In the genomic region with DNA sequence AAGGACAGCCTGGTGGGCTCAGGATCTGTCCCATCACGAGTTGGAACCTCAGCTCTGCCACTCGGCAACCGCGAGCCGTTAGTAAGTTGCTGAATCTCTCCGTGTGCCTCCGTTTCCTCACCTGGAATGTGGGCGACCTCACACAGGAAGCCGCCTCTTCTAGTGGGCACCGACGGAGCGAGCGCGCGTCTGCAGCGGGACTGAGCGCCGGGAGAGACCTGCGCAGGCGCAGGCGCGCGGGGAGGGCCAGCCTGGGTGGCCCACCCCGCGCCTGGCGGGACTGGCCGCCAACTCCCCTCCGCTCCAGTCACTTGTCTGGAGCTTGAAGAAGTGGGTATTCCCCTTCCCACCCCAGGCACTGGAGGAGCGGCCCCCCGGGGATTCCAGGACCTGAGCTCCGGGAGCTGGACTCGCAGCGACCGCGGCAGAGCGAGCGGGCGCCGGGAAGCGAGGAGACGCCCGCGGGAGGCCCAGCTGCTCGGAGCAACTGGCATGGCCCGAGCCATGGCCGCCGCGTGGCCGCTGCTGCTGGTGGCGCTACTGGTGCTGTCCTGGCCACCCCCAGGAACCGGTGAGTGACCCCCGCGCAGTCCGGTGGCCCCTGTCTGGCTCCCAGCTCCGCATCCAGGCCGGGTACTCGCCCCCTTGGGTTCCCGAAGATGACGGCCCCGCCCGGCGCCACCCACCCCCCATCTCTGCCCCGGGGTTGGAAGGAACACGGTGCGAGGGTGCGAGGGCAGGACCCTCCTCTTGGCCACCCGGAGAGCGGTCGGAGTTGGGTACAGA, we compare ENCODE assay signal across 1 cellular context.
TF ChIP-seq lines count a peak whose summit lies in the region.

A gene with protein sequence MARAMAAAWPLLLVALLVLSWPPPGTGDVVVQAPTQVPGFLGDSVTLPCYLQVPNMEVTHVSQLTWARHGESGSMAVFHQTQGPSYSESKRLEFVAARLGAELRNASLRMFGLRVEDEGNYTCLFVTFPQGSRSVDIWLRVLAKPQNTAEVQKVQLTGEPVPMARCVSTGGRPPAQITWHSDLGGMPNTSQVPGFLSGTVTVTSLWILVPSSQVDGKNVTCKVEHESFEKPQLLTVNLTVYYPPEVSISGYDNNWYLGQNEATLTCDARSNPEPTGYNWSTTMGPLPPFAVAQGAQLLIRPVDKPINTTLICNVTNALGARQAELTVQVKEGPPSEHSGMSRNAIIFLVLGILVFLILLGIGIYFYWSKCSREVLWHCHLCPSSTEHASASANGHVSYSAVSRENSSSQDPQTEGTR (plus strand): TSS at position 306 of the 786 bp plus-strand sequence. CDS start 187 bp downstream, at position 493.

TF ChIP-seq in H1, 55 proteins besides CTCF, POLR2A, EP300 and RAD21 (continues in another document):
- TF ChIP-seq, protein P1, sequence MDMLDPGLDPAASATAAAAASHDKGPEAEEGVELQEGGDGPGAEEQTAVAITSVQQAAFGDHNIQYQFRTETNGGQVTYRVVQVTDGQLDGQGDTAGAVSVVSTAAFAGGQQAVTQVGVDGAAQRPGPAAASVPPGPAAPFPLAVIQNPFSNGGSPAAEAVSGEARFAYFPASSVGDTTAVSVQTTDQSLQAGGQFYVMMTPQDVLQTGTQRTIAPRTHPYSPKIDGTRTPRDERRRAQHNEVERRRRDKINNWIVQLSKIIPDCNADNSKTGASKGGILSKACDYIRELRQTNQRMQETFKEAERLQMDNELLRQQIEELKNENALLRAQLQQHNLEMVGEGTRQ (IDR thresholded peaks at IDR 0.05; ENCODE audit: low read length): no peak
- no peak for TF ChIP-seq SP4 (IDR thresholded peaks at IDR 0.05; ENCODE audit: low read length)
- peak; percentile 60; the same call in 1 of the 2 replicates for TF ChIP-seq MAX (IDR thresholded peaks at IDR 0.05)
- TF ChIP-seq CBX5 (IDR thresholded peaks at IDR 0.05; ENCODE audit: low read depth, low read length): no peak
- TF ChIP-seq, protein P2, sequence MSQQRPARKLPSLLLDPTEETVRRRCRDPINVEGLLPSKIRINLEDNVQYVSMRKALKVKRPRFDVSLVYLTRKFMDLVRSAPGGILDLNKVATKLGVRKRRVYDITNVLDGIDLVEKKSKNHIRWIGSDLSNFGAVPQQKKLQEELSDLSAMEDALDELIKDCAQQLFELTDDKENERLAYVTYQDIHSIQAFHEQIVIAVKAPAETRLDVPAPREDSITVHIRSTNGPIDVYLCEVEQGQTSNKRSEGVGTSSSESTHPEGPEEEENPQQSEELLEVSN (IDR thresholded peaks at IDR 0.05): peak; percentile 19; the same call in 1 of the 2 replicates
- TF ChIP-seq SRF (IDR thresholded peaks at IDR 0.05; ENCODE audit: low read depth, low read length): no peak
- TF ChIP-seq MAFK (IDR thresholded peaks at IDR 0.05; ENCODE audit: low read depth, low read length): no peak
- TF ChIP-seq CHD2 (IDR thresholded peaks at IDR 0.05; ENCODE audit: low read length): no peak
- TF ChIP-seq CHD1 (IDR thresholded peaks at IDR 0.05; ENCODE audit: low read depth, low read length): no peak
- TF ChIP-seq JUN (IDR thresholded peaks at IDR 0.05; ENCODE audit: low read depth, low read length): no peak
- TF ChIP-seq POLR2AphosphoS5 (IDR thresholded peaks at IDR 0.05; ENCODE audit: low read depth, low read length): 0 out of 2 replicates have a peak, but pooled peaks have one; percentile 11
- no peak for TF ChIP-seq FOSL1 (IDR thresholded peaks at IDR 0.05; ENCODE audit: insufficient read depth, low read depth, low read length)
- TF ChIP-seq SP1 (IDR thresholded peaks at IDR 0.05; ENCODE audit: low read depth, low read length): no peak
- no peak for TF ChIP-seq GTF2F1 (IDR thresholded peaks at IDR 0.05; ENCODE audit: borderline replicate concordance, low read depth, low read length)
- TF ChIP-seq TAF7 (optimal IDR thresholded peaks at IDR 0.05; ENCODE audit: borderline replicate concordance, low read depth, low read length): no peak
- TF ChIP-seq TCF12 (IDR thresholded peaks at IDR 0.05; ENCODE audit: low read depth, low read length): 0 out of 2 replicates have a peak, but pooled peaks have one; percentile 21
- TF ChIP-seq, protein P3, sequence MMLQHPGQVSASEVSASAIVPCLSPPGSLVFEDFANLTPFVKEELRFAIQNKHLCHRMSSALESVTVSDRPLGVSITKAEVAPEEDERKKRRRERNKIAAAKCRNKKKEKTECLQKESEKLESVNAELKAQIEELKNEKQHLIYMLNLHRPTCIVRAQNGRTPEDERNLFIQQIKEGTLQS (IDR thresholded peaks at IDR 0.05; ENCODE audit: insufficient read depth, low read depth, low read length): no peak
- peak; percentile 97 for TF ChIP-seq KDM4A (IDR thresholded peaks at IDR 0.05; ENCODE audit: low read depth, low read length, severe bottlenecking)
- no peak for TF ChIP-seq JUND (IDR thresholded peaks at IDR 0.05; ENCODE audit: low read length)
- 0 out of 4 replicates have a peak, but pooled peaks of 1 of the 2 experiments have one; percentile 27 for TF ChIP-seq HDAC2 (IDR thresholded peaks at IDR 0.05; ENCODE audit: borderline replicate concordance in 1 of 2, low read depth in 2 of 2, low read length in 2 of 2)
- no peak for TF ChIP-seq RFX5 (IDR thresholded peaks at IDR 0.05; ENCODE audit: borderline replicate concordance, low read depth, low read length)
- TF ChIP-seq GABPA (IDR thresholded peaks at IDR 0.05; ENCODE audit: borderline replicate concordance, insufficient read depth, low read length): no peak
- TF ChIP-seq NRF1 (IDR thresholded peaks at IDR 0.05; ENCODE audit: low read depth, low read length): peak; percentile 83
- peak; percentile 65; the same call in 1 of the 2 replicates for TF ChIP-seq RBBP5 (IDR thresholded peaks at IDR 0.05; ENCODE audit: borderline replicate concordance, low read depth, low read length)
- peak; percentile 56; the same call in 1 of the 2 replicates for TF ChIP-seq TEAD4 (IDR thresholded peaks at IDR 0.05; ENCODE audit: low read depth, low read length)
- TF ChIP-seq KDM1A (IDR thresholded peaks at IDR 0.05; ENCODE audit: borderline replicate concordance, low read length): no peak
- no peak for TF ChIP-seq ZNF274 (IDR thresholded peaks at IDR 0.05; ENCODE audit: borderline replicate concordance, extremely low read depth, low read length)
- TF ChIP-seq EGR1 (IDR thresholded peaks at IDR 0.05; ENCODE audit: borderline replicate concordance, low read depth, low read length): no peak
- no peak for TF ChIP-seq SAP30 (IDR thresholded peaks at IDR 0.05; ENCODE audit: insufficient read depth, insufficient replicate concordance, low read length)
- TF ChIP-seq RXRA (IDR thresholded peaks at IDR 0.05; ENCODE audit: insufficient read depth, low read depth, low read length): no peak
- no peak for TF ChIP-seq SIRT6 (IDR thresholded peaks at IDR 0.05; ENCODE audit: low read length)
- TF ChIP-seq CEBPB (IDR thresholded peaks at IDR 0.05; ENCODE audit: low read depth, low read length): no peak
- TF ChIP-seq CHD7 (IDR thresholded peaks at IDR 0.05; ENCODE audit: insufficient replicate concordance, low read length): no peak
- TF ChIP-seq KDM5A (IDR thresholded peaks at IDR 0.05; ENCODE audit: low read length): no peak
- TF ChIP-seq EZH2 (IDR thresholded peaks at IDR 0.05; ENCODE audit: low read depth, low read length, severe bottlenecking): peak; percentile 34
- peak; percentile 77 for TF ChIP-seq TAF1 (IDR thresholded peaks at IDR 0.05; ENCODE audit: low read depth, low read length)
- TF ChIP-seq TBP (IDR thresholded peaks at IDR 0.05; ENCODE audit: low read depth, low read length): peak; percentile 65; the same call in 1 of the 2 replicates
- TF ChIP-seq PHF8 (conservative IDR thresholded peaks at IDR 0.05; ENCODE audit: low read depth, low read length): peak; percentile 65; the same call in 1 of the 2 replicates
- no peak for TF ChIP-seq SP2 (IDR thresholded peaks at IDR 0.05; ENCODE audit: low read length)
- peak; percentile 79; the same call in 1 of the 2 replicates for TF ChIP-seq YY1 (IDR thresholded peaks at IDR 0.05; ENCODE audit: low read depth, low read length)
- peak; percentile 63 for TF ChIP-seq CTBP2 (IDR thresholded peaks at IDR 0.05; ENCODE audit: borderline replicate concordance, insufficient read depth, insufficient read length, low read length)
- no peak for TF ChIP-seq NANOG (IDR thresholded peaks at IDR 0.05; ENCODE audit: insufficient read depth, low read depth, low read length, poor library complexity, severe bottlenecking)
- peak; percentile 62 for TF ChIP-seq ASH2L (IDR thresholded peaks at IDR 0.05; ENCODE audit: low read length)
- TF ChIP-seq RNF2 (IDR thresholded peaks at IDR 0.05; ENCODE audit: borderline replicate concordance, low read depth, low read length, missing control alignments, poor library complexity, severe bottlenecking): no peak
- TF ChIP-seq HDAC6 (IDR thresholded peaks at IDR 0.05; ENCODE audit: low read depth, low read length): no peak
- no peak for TF ChIP-seq CREB1 (IDR thresholded peaks at IDR 0.05)
- TF ChIP-seq BACH1 (IDR thresholded peaks at IDR 0.05; ENCODE audit: low read length): no peak
- TF ChIP-seq CBX8 (IDR thresholded peaks at IDR 0.05; ENCODE audit: borderline replicate concordance, low read depth, low read length): no peak
- TF ChIP-seq, protein P4, sequence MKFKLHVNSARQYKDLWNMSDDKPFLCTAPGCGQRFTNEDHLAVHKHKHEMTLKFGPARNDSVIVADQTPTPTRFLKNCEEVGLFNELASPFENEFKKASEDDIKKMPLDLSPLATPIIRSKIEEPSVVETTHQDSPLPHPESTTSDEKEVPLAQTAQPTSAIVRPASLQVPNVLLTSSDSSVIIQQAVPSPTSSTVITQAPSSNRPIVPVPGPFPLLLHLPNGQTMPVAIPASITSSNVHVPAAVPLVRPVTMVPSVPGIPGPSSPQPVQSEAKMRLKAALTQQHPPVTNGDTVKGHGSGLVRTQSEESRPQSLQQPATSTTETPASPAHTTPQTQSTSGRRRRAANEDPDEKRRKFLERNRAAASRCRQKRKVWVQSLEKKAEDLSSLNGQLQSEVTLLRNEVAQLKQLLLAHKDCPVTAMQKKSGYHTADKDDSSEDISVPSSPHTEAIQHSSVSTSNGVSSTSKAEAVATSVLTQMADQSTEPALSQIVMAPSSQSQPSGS (IDR thresholded peaks at IDR 0.05; ENCODE audit: low read length): no peak
- TF ChIP-seq BRCA1 (IDR thresholded peaks at IDR 0.05; ENCODE audit: low read depth, low read length): no peak
